ENCODE assay signal across 17 cellular contexts in genomic region chr2:3335001-3335400, GRCh38.
"Had no signal": no experiment of that assay in that cellular context is flagged by ENCODE, and none has a peak within 500 bp of the region (broad histone marks: within the 10 kb centered on the region; RNA-seq: fewer than 3 reads in every experiment).

No MANE protein-coding gene starts in this region.

- DNase-seq: effector memory CD4-positive, alpha-beta T cell; esophagus squamous epithelium; foreskin melanocyte; kidney glomerular epithelial cell; lower lobe of right lung; midbrain; stimulated activated CD4-positive, alpha-beta T cell treated with anti-CD3 and anti-CD28 coated beads, Interleukin-15, amount 100 ng/mL, for 24 hours; stimulated activated CD4-positive, alpha-beta T cell treated with anti-CD3 and anti-CD28 coated beads, Interleukin-1b, Interleukin-23, amount 100 ng/mL, for 48 hours; stimulated activated CD4-positive, alpha-beta T cell treated with anti-CD3 and anti-CD28 coated beads, Interleukin-4, amount 100 ng/mL, for 24 hours; stomach; substantia nigra had no signal

- ATAC-seq: left lobe of liver; lower lobe of right lung; stimulated activated memory B cell treated with anti-CD40 and anti-IgM and Interleukin-4, amounts not matched to agents 10 μg/mL and 1 μg/mL and 100 μg/mL, for 72 hours had no signal

- H3K36me3 ChIP-seq: vagina had no signal

- H3K4me3 ChIP-seq: esophagus squamous epithelium, hepatocyte, lower lobe of right lung, stomach, vagina had no signal

- H3K27me3 ChIP-seq: esophagus squamous epithelium, hepatocyte, neutrophil, stomach, vagina had no signal

- H3K27ac ChIP-seq: epithelial cell of prostate, esophagus squamous epithelium, hepatocyte, lower lobe of right lung, neutrophil, stomach, vagina had no signal

- H3K4me1 ChIP-seq: esophagus squamous epithelium, lower lobe of right lung, stomach, vagina had no signal

- H3K9me3 ChIP-seq: esophagus squamous epithelium, lower lobe of right lung, neutrophil, stomach, vagina had no signal
